Comparison of ENCODE assay signal across 9 cellular contexts in the genomic region with DNA sequence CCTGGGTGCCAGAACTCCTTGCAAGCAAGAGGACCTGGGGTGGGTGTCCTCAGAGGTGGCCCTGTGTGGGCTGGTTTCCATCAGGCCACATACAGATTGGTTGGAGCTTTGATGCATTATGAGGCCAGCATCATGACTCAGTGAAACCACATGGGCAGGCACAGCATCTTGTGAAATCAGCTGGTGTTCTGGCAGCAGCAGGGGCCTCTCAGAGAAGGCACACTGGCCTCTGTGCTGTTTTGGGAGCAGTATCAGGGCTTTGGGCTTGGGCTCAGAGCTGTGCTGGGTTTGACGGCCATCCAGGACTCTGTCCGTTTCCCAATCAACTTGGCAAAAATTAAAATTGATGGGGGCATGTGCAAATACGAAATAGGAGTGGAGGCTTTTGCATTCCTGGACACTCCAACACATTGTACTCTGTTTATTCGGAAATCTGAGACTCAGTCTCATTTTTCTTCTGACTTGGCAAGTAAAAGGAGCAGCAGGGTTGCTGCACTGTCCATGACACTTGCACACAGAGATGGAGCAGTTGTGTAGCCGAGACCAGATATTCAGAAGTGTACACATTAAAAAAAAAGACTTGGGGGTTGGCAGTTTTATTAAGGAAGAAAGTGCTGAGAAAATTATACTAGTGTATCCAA.
DNase-seq lines count a peak whose midpoint lies in the region; ATAC-seq and TF ChIP-seq lines count a peak whose summit lies in the region.
"Had no signal": no experiment of that assay in that cellular context is flagged by ENCODE, and none has a peak within 500 bp of the region (broad histone marks: within the 10 kb centered on the region; RNA-seq: fewer than 3 reads in every experiment).

No MANE protein-coding gene starts in this region.

- no peak overlapping the region for H3K14ac ChIP-seq in mesenchymal stem cell (ENCODE audit: low read length in 2 of 2)

- no peak overlapping the region for H3K27ac ChIP-seq in mesenchymal stem cell (ENCODE audit: low read length, poor library complexity, severe bottlenecking)
- H3K27ac ChIP-seq in uterus = peak overlapping the region; percentile 26 to 44
- H3K27ac ChIP-seq: 22Rv1 had no signal

- H2BK120ac ChIP-seq in mesenchymal stem cell (ENCODE audit: low read depth, low read length) = peak overlapping the region; percentile 64

- no peak overlapping the region for H2BK15ac ChIP-seq in mesenchymal stem cell (ENCODE audit: low read depth, poor library complexity, severe bottlenecking)

- H2BK5ac ChIP-seq in mesenchymal stem cell (ENCODE audit: low read depth, low read length, poor library complexity, severe bottlenecking) = no peak overlapping the region

- peak overlapping the region; percentile 66 for H3K9ac ChIP-seq in mesenchymal stem cell (ENCODE audit: low read length)

- H2AK5ac ChIP-seq in mesenchymal stem cell (ENCODE audit: low read length, severe bottlenecking) = no peak overlapping the region

- H2AFZ ChIP-seq in mesenchymal stem cell (ENCODE audit: low read depth, low read length) = peak overlapping the region; percentile 51

- H3K4me3 ChIP-seq in choroid plexus epithelial cell (ENCODE audit: low read depth, low read length) (no peak overlapping the region), mesenchymal stem cell (ENCODE audit: insufficient read depth in 1 of 2, low read depth in 1 of 2, low read length in 2 of 2) (peak overlapping the region in 1 of 2 experiments; percentile 26), uterus (no peak overlapping the region)

- H3K9me3 ChIP-seq in mesenchymal stem cell (ENCODE audit: control insufficient read depth, low read length) = no peaks in the 10 kb centered on the region
- H3K9me3 ChIP-seq in uterus = no peaks in the 10 kb centered on the region

- H3K27me3 ChIP-seq in mesenchymal stem cell (ENCODE audit: control insufficient read depth in 1 of 2, insufficient read depth in 1 of 2, low read length in 2 of 2) = peaks cover 0 to 3% of the 10 kb centered on the region in 2 experiments
- no peaks in the 10 kb centered on the region for H3K27me3 ChIP-seq in uterus

- DNase-seq in DMS 273 (lab: John Stamatoyannopoulos, UW; ENCODE audit: unreplicated experiment) = peak; percentile 41
- no peak for DNase-seq in DMS 273 treated with DMSO at 0.1 percent for 48 hours (lab: John Stamatoyannopoulos, UW)
- peak; percentile 94 for DNase-seq in choroid plexus epithelial cell (ENCODE audit: low read depth)
- DNase-seq in mesenchymal stem cell = peak; percentile 87
- DNase-seq in uterus = peak; percentile 65 to 76
- no peak for DNase-seq in NCI-H2029 treated with DMSO at 0.1 percent for 48 hours (lab: John Stamatoyannopoulos, UW)
- DNase-seq in retina = no peak

- peak overlapping the region; percentile 15 for H3K4ac ChIP-seq in mesenchymal stem cell (ENCODE audit: low read depth in 1 of 2, low read length in 2 of 2)

- TF ChIP-seq CTCF in choroid plexus epithelial cell (conservative IDR thresholded peaks at IDR 0.05; ENCODE audit: low read depth, low read length) = no peak
- no peak for TF ChIP-seq CTCF in uterus (IDR thresholded peaks at IDR 0.05)

- intact Hi-C loops in uterus (cut with DNase I; ENCODE audit: low total_unique reads) = no loop called here

- ATAC-seq in GM21526 (IDR thresholded peaks at IDR 0.05; ENCODE audit: low FRiP score, unreplicated experiment) = no peak

- WGBS in mesenchymal stem cell = 84% methylated on average over 5 of the region's 5 CpGs

- peaks cover 1% of the 10 kb centered on the region for H3K4me1 ChIP-seq in mesenchymal stem cell (ENCODE audit: control insufficient read depth, insufficient read depth, low read depth, low read length)
- no peaks in the 10 kb centered on the region for H3K4me1 ChIP-seq in uterus

- H3K79me1 ChIP-seq in mesenchymal stem cell (replicated peaks; ENCODE audit: low read length, poor library complexity, severe bottlenecking) = no peaks in the 10 kb centered on the region

- H4K91ac ChIP-seq in mesenchymal stem cell (ENCODE audit: low read length) = no peak overlapping the region

- no peak overlapping the region for H3K4me2 ChIP-seq in mesenchymal stem cell (ENCODE audit: low read length, poor library complexity, severe bottlenecking)

- H3K23ac ChIP-seq in mesenchymal stem cell (ENCODE audit: low read length in 2 of 2) = no peak overlapping the region

- H2BK12ac ChIP-seq in mesenchymal stem cell (ENCODE audit: low read length in 2 of 2) = peak overlapping the region in 1 of 2 experiments; percentile 63

- peak overlapping the region; percentile 16 to 21 for H3K18ac ChIP-seq in mesenchymal stem cell (ENCODE audit: low read depth in 1 of 2, low read length in 2 of 2)

- TF ChIP-seq POLR2A in uterus (IDR thresholded peaks at IDR 0.05) = no peak

- H3K36me3 ChIP-seq in mesenchymal stem cell (ENCODE audit: control insufficient read depth in 1 of 2, insufficient read depth in 2 of 2, low read depth in 1 of 2, low read length in 2 of 2) (peaks cover 0 to 56% of the 10 kb centered on the region in 2 experiments), uterus (no peaks in the 10 kb centered on the region)

- H4K8ac ChIP-seq in mesenchymal stem cell (ENCODE audit: low read length) = peak overlapping the region; percentile 46

Comparison
In these comparisons a context has a peak if more than half of its experiments do, and no peak if none do; other contexts are left out.
1. DNase-seq: peak in DMS 273 (single experiment), choroid plexus epithelial cell (single experiment), mesenchymal stem cell (single experiment) and uterus (2 of 2); none in DMS 273 treated with DMSO at 0.1 percent for 48 hours (single experiment), NCI-H2029 treated with DMSO at 0.1 percent for 48 hours (single experiment) and retina (single experiment).